In the genomic region with DNA sequence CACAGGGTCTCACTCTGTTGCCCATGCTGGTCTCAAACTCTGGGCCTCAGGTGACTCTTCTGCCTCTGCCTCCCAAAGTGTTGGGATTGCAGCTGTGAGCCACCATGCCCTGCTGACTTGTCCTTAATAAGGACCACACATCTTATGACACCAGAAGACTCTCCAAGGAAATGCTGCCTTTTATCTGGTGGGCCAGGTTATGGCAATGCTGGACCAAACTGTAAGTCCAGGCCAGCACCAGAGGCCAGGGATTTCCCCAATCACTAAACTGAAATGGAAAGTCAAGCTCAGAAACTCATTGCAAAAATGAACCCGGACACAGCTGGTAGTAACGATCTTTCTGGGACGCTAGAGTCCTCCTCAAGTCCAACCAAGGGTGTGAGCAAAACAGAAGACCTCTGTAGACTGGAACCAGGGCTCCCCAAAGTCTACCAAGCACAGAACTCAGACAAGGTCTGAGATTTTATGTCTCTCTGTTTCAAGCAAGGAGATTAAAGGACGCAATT, we compare ENCODE assay signal across 27 cellular contexts.
DNase-seq lines count a peak whose midpoint lies in the region; ATAC-seq and TF ChIP-seq lines count a peak whose summit lies in the region.
"Had no signal": no experiment of that assay in that cellular context is flagged by ENCODE, and none has a peak within 500 bp of the region (broad histone marks: within the 10 kb centered on the region; RNA-seq: fewer than 3 reads in every experiment).

No MANE protein-coding gene starts in this region.

- CTCF ChIA-PET in HCT116 (lab: Charles Lee): no interaction called here
- CTCF ChIA-PET in SK-N-SH (lab: Yijun Ruan, JAX): no interaction called here
- CTCF ChIA-PET in activated naive CD4-positive, alpha-beta T cell treated with anti-CD3 and anti-CD28 coated beads, Interleukin-2, amount 10 ng/mL, durations not matched to agents 7 days and 5 days (lab: Charles Lee): no interaction called here

- no TSS peak for BruUV-seq in HCT116 (replicated peaks; lab: Mats Ljungman, UMichigan)

- TF ChIP-seq RAD21 in HCT116 (IDR thresholded peaks at IDR 0.05; ENCODE audit: low read depth) (no peak), SK-N-SH (IDR thresholded peaks at IDR 0.05; ENCODE audit: low read length) (no peak)

- no peaks in the 10 kb centered on the region for H4K20me1 ChIP-seq in HCT116 (ENCODE audit: insufficient read depth)
- no peaks in the 10 kb centered on the region for H4K20me1 ChIP-seq in SK-N-SH (ENCODE audit: insufficient read depth)

- no peak overlapping the region for H3K4me3 ChIP-seq in ACC112 (ENCODE audit: low read depth, low read length)
- H3K4me3 ChIP-seq in HCT116 (replicated peaks in 1 of 2; ENCODE audit: low read depth in 1 of 2, low read length in 2 of 2): no peak overlapping the region
- no peak overlapping the region for H3K4me3 ChIP-seq in SK-N-SH (ENCODE audit: low read depth in 2 of 2, low read length in 1 of 2)
- no peak overlapping the region for H3K4me3 ChIP-seq in esophagus muscularis mucosa
- H3K4me3 ChIP-seq: breast epithelium, GM12878, neural progenitor cell, spleen, stomach, vagina had no signal

- RAD21 ChIA-PET in HCT116 (lab: Charles Lee; ENCODE audit: low non-redundant PET in 1 of 2, low total read pairs in 2 of 2, uncharacterized antibody in 2 of 2, unreplicated experiment in 2 of 2): no interaction called here

- TF ChIP-seq EP300 in SK-N-SH (IDR thresholded peaks at IDR 0.05; ENCODE audit: borderline replicate concordance in 1 of 2, low read depth in 1 of 2, low read length in 1 of 2): no peak
- no peak for TF ChIP-seq EP300 in esophagus muscularis mucosa (IDR thresholded peaks at IDR 0.05)

- POLR2A ChIA-PET in HCT116 (lab: Charles Lee): interaction anchor here (0.6 kb wide), 1 partner anchor 37 kb away, joined by 4 read pairs; no protein-coding TSS in a partner anchor
- POLR2A ChIA-PET in SK-N-SH (lab: Yijun Ruan, JAX): no interaction called here

- TF ChIP-seq POLR2A in HCT116 (IDR thresholded peaks at IDR 0.05; ENCODE audit: borderline replicate concordance, extremely low read depth, insufficient read depth, insufficient read length) (no peak), esophagus muscularis mucosa (IDR thresholded peaks at IDR 0.05; ENCODE audit: low read depth) (no peak)

- H3K9me2 ChIP-seq in HCT116 (ENCODE audit: insufficient read depth) (no peaks in the 10 kb centered on the region), SK-N-SH (no peaks in the 10 kb centered on the region)

- H3K27me3 ChIP-seq in ACC112 (ENCODE audit: insufficient read depth, low read length) (no peaks in the 10 kb centered on the region), HCT116 (ENCODE audit: insufficient read depth, low read length) (no peaks in the 10 kb centered on the region), SK-N-SH (ENCODE audit: insufficient read depth) (no peaks in the 10 kb centered on the region), esophagus muscularis mucosa (no peaks in the 10 kb centered on the region)
- H3K27me3 ChIP-seq: breast epithelium, neural progenitor cell, spleen, stomach, vagina had no signal

- H3K9ac ChIP-seq in HCT116 (ENCODE audit: low read length) (no peak overlapping the region), SK-N-SH (peak overlapping the region; percentile 33; the same call in 1 of the 2 replicates)
- H3K9ac ChIP-seq: neural progenitor cell, parathyroid adenoma had no signal

- TF ChIP-seq CTCF in HCT116 (IDR thresholded peaks at IDR 0.05 in 2 of 3, conservative IDR thresholded peaks at IDR 0.05 in 1 of 3; ENCODE audit: borderline replicate concordance in 1 of 3, insufficient read depth in 1 of 3, low read depth in 2 of 3, low read length in 2 of 3): no peak
- TF ChIP-seq CTCF in SK-N-SH (IDR thresholded peaks at IDR 0.05): no peak
- no peak for TF ChIP-seq CTCF in esophagus muscularis mucosa (IDR thresholded peaks at IDR 0.05)

- H2AFZ ChIP-seq in ACC112 (ENCODE audit: low read length, unreplicated experiment): peak overlapping the region; percentile 29
- peak overlapping the region; percentile 96 for H2AFZ ChIP-seq in HCT116 (ENCODE audit: low read depth, low read length, poor library complexity, severe bottlenecking)
- peak overlapping the region; percentile 54; the same call in 1 of the 2 replicates for H2AFZ ChIP-seq in SK-N-SH (ENCODE audit: low read depth)
- H2AFZ ChIP-seq: neural progenitor cell, parathyroid adenoma had no signal

- no peaks in the 10 kb centered on the region for H3K79me2 ChIP-seq in ACC112 (ENCODE audit: control insufficient read depth, insufficient read depth, low read length, unreplicated experiment)
- no peaks in the 10 kb centered on the region for H3K79me2 ChIP-seq in HCT116 (ENCODE audit: insufficient read depth, low read length)
- no peaks in the 10 kb centered on the region for H3K79me2 ChIP-seq in SK-N-SH (ENCODE audit: insufficient read depth)
- H3K79me2 ChIP-seq: parathyroid adenoma had no signal

- 80% methylated on average over 4 of the region's 4 CpGs for WGBS in SK-N-SH (ENCODE audit: low lambda C conversion rate)
- WGBS in esophagus muscularis mucosa: 95% methylated on average over 4 of the region's 4 CpGs

- H3K4me2 ChIP-seq in HCT116 (ENCODE audit: low read length) (peak overlapping the region; percentile 72), SK-N-SH (peak overlapping the region; percentile 28; the same call in 1 of the 2 replicates)
- H3K4me2 ChIP-seq: neural progenitor cell had no signal

- H3K4me1 Mint-ChIP-seq in activated naive CD4-positive, alpha-beta T cell treated with anti-CD3 and anti-CD28 coated beads, Interleukin-2, amount 10 ng/mL, durations not matched to agents 7 days and 5 days: peaks cover 28% of the 10 kb centered on the region

- H3F3A ChIP-seq in SK-N-SH (replicated peaks; ENCODE audit: insufficient read depth): peaks cover 25% of the 10 kb centered on the region

- H3K36me3 Mint-ChIP-seq in activated naive CD4-positive, alpha-beta T cell treated with anti-CD3 and anti-CD28 coated beads, Interleukin-2, amount 10 ng/mL, durations not matched to agents 7 days and 5 days: no peaks in the 10 kb centered on the region
- H3K36me3 Mint-ChIP-seq: activated naive CD4-positive, alpha-beta T cell treated with anti-CD3 and anti-CD28 coated beads, Interleukin-2, amount 50 U/mL, for 24 hours; CD8-positive, alpha-beta T cell; neural progenitor cell had no signal

- no peak for DNase-seq in HCT116 (ENCODE audit: low read depth, low spot score)
- DNase-seq in SK-N-SH: no peak
- DNase-seq in esophagus muscularis mucosa (ENCODE audit: extremely low spot score): peak; percentile 89
- DNase-seq in activated naive CD4-positive, alpha-beta T cell treated with anti-CD3 and anti-CD28 coated beads, Interleukin-2, amount 10 ng/mL, durations not matched to agents 7 days and 5 days: no peak
- no peak for DNase-seq in SW 1271 (lab: John Stamatoyannopoulos, UW)
- DNase-seq in mesenteric fat pad (ENCODE audit: low spot score): no peak
- DNase-seq: activated CD8-positive, alpha-beta T cell treated with anti-CD3 and anti-CD28 coated beads, Interleukin-2, amount 10 ng/mL, durations not matched to agents 7 days and 5 days; CD8-positive, alpha-beta T cell; DMS 273 treated with DMSO at 0.1 percent for 48 hours; Kasumi-1; mesendoderm; NCI-H1694 treated with DMSO at 0.1 percent for 48 hours; NCI-H510A treated with DMSO at 0.1 percent for 48 hours; spleen; stimulated activated CD4-positive, alpha-beta T cell treated with anti-CD3 and anti-CD28 coated beads, Interleukin-2, amount 100 ng/mL, for 24 hours; stomach; T-helper 9 cell had no signal

- no peak overlapping the region for H3K4me3 Mint-ChIP-seq in activated naive CD4-positive, alpha-beta T cell treated with anti-CD3 and anti-CD28 coated beads, Interleukin-2, amount 10 ng/mL, durations not matched to agents 7 days and 5 days
- H3K4me3 Mint-ChIP-seq: activated CD8-positive, alpha-beta T cell treated with anti-CD3 and anti-CD28 coated beads, Interleukin-2, amount 10 ng/mL, durations not matched to agents 7 days and 5 days; activated naive CD4-positive, alpha-beta T cell treated with anti-CD3 and anti-CD28 coated beads, Interleukin-2, amount 50 U/mL, for 24 hours; CD8-positive, alpha-beta T cell; neural progenitor cell had no signal

- H3K4me1 ChIP-seq in ACC112 (ENCODE audit: control insufficient read depth, insufficient read depth, low read length, unreplicated experiment): peaks cover 14% of the 10 kb centered on the region
- peaks cover 20 to 39% of the 10 kb centered on the region in 2 experiments for H3K4me1 ChIP-seq in HCT116 (ENCODE audit: control insufficient read depth in 1 of 2, insufficient read depth in 2 of 2, low read length in 2 of 2)
- peaks cover 0 to 12% of the 10 kb centered on the region in 2 experiments; a peak in 2 of 4 replicates for H3K4me1 ChIP-seq in SK-N-SH (ENCODE audit: control insufficient read depth in 1 of 2, insufficient read depth in 2 of 2, low read depth in 1 of 2, low read length in 1 of 2)
- H3K4me1 ChIP-seq in esophagus muscularis mucosa: peaks cover 0 to 18% (median 14%) of the 10 kb centered on the region in 4 donors
- H3K4me1 ChIP-seq: breast epithelium, parathyroid adenoma had no signal

- ATAC-seq in HCT116 (peak; percentile 16), HG03280 (IDR thresholded peaks at IDR 0.05; ENCODE audit: unreplicated experiment) (no peak)
- ATAC-seq: activated CD8-positive, alpha-beta T cell treated with anti-CD3 and anti-CD28 coated beads, Interleukin-2, amount 10 ng/mL, durations not matched to agents 7 days and 5 days; CD8-positive, alpha-beta T cell; GM12878; left lobe of liver; Right ventricle myocardium inferior had no signal

- no peaks in the 10 kb centered on the region for H3K9me3 ChIP-seq in HCT116 (ENCODE audit: control insufficient read depth in 1 of 2, insufficient read depth in 1 of 2, low read depth in 1 of 2, low read length in 2 of 2)
- H3K9me3 ChIP-seq in SK-N-SH: no peaks in the 10 kb centered on the region
- H3K9me3 ChIP-seq in esophagus muscularis mucosa: no peaks in the 10 kb centered on the region
- H3K9me3 ChIP-seq: breast epithelium, spleen, stomach, vagina had no signal

- H3K36me3 ChIP-seq in ACC112 (ENCODE audit: insufficient read depth, low read length) (no peaks in the 10 kb centered on the region), HCT116 (ENCODE audit: control insufficient read depth in 1 of 2, insufficient read depth in 2 of 2, low read length in 2 of 2) (no peaks in the 10 kb centered on the region), SK-N-SH (replicated peaks in 1 of 2; ENCODE audit: control insufficient read depth in 1 of 2, insufficient read depth in 2 of 2, low read length in 1 of 2) (no peaks in the 10 kb centered on the region), esophagus muscularis mucosa (no peaks in the 10 kb centered on the region)
- H3K36me3 ChIP-seq: breast epithelium, neural progenitor cell, spleen, stomach, vagina had no signal

- H3K27ac ChIP-seq in ACC112 (ENCODE audit: low read depth, low read length) (peak overlapping the region; percentile 95), HCT116 (ENCODE audit: low read depth, low read length) (peak overlapping the region; percentile 4; the same call in 1 of the 2 replicates), SK-N-SH (ENCODE audit: low read depth in 2 of 2, low read length in 1 of 2) (peak overlapping the region in 1 of 2 experiments; percentile 95; a peak in 3 of 4 replicates), esophagus muscularis mucosa (replicated peaks in 1 of 4) (no peak overlapping the region)
- H3K27ac ChIP-seq: breast epithelium, neural progenitor cell, parathyroid adenoma, stomach, vagina had no signal

- no peaks in the 10 kb centered on the region for H3K9me3 Mint-ChIP-seq in activated naive CD4-positive, alpha-beta T cell treated with anti-CD3 and anti-CD28 coated beads, Interleukin-2, amount 10 ng/mL, durations not matched to agents 7 days and 5 days
- H3K9me3 Mint-ChIP-seq: activated naive CD4-positive, alpha-beta T cell treated with anti-CD3 and anti-CD28 coated beads, Interleukin-2, amount 50 U/mL, for 24 hours; CD8-positive, alpha-beta T cell; neural progenitor cell had no signal

- peaks cover 6% of the 10 kb centered on the region for H3K27me3 Mint-ChIP-seq in activated naive CD4-positive, alpha-beta T cell treated with anti-CD3 and anti-CD28 coated beads, Interleukin-2, amount 10 ng/mL, durations not matched to agents 7 days and 5 days
- H3K27me3 Mint-ChIP-seq: activated naive CD4-positive, alpha-beta T cell treated with anti-CD3 and anti-CD28 coated beads, Interleukin-2, amount 50 U/mL, for 24 hours had no signal

- H3K27ac Mint-ChIP-seq in activated naive CD4-positive, alpha-beta T cell treated with anti-CD3 and anti-CD28 coated beads, Interleukin-2, amount 10 ng/mL, durations not matched to agents 7 days and 5 days: no peak overlapping the region
- H3K27ac Mint-ChIP-seq: activated CD8-positive, alpha-beta T cell treated with anti-CD3 and anti-CD28 coated beads, Interleukin-2, amount 10 ng/mL, durations not matched to agents 7 days and 5 days; activated naive CD4-positive, alpha-beta T cell treated with anti-CD3 and anti-CD28 coated beads, Interleukin-2, amount 50 U/mL, for 24 hours; CD8-positive, alpha-beta T cell; neural progenitor cell had no signal

- intact Hi-C loops in HCT116 (cut with micrococcal nuclease): no loop called here
- intact Hi-C loops in esophagus muscularis mucosa (cut with DNase I): no loop called here

Comparison
In these comparisons a context has a peak if more than half of its experiments do, and no peak if none do; other contexts are left out.
1. H2AFZ ChIP-seq: peak in every context shown above with its lines; median percentile 96 in HCT116; 54 in SK-N-SH; 29 in ACC112.
2. H3K27ac ChIP-seq: peak in ACC112 (single experiment) and HCT116 (single experiment); none in esophagus muscularis mucosa (0 of 4).